In genomic region chr1:40897499-40897898, GRCh38 we compare ENCODE assay signal across 11 cellular contexts. TPM values are rescaled to one million over a fixed set of nuclear protein-coding genes. Genes with fewer than 3 reads are reported as not detected.
DNase-seq lines count a peak whose midpoint lies in the region; ATAC-seq and TF ChIP-seq lines count a peak whose summit lies in the region.
"Had no signal": no experiment of that assay in that cellular context is flagged by ENCODE, and none has a peak within 500 bp of the region (broad histone marks: within the 10 kb centered on the region; RNA-seq: fewer than 3 reads in every experiment).

No MANE protein-coding gene starts in this region.

- no TSS peak for BruUV-seq in HCT116 (replicated peaks; lab: Mats Ljungman, UMichigan)

- H3K4me3 ChIP-seq in HCT116 (replicated peaks in 1 of 2; ENCODE audit: low read depth in 1 of 2, low read length in 2 of 2), result no peak overlapping the region
- no peak overlapping the region for H3K4me3 ChIP-seq in SJSA1
- no peak overlapping the region for H3K4me3 ChIP-seq in fibroblast of the aortic adventitia (ENCODE audit: low read depth, low read length)
- no peak overlapping the region for H3K4me3 ChIP-seq in esophagus muscularis mucosa
- H3K4me3 ChIP-seq: right atrium auricular region had no signal

- CTCF ChIA-PET in HCT116 (lab: Charles Lee), result interaction anchor here (1.7 kb wide), 1 partner anchor 51 kb away, joined by 5 read pairs; no protein-coding TSS in a partner anchor

- 82% methylated on average over 4 of the region's 4 CpGs for WGBS in esophagus muscularis mucosa

- H3K36me3 ChIP-seq in HCT116 (ENCODE audit: control insufficient read depth in 1 of 2, insufficient read depth in 2 of 2, low read length in 2 of 2), result peaks cover 0 to 2% of the 10 kb centered on the region in 2 experiments; a peak in 1 of 4 replicates
- no peaks in the 10 kb centered on the region for H3K36me3 ChIP-seq in SJSA1
- no peaks in the 10 kb centered on the region for H3K36me3 ChIP-seq in esophagus muscularis mucosa
- H3K36me3 ChIP-seq: right atrium auricular region had no signal

- DNase-seq in HCT116 (ENCODE audit: low read depth, low spot score) (no peak), SJSA1 (ENCODE audit: low read depth in 1 of 2, low spot score in 2 of 2) (peak in 1 of 2 experiments; percentile 45), fibroblast of the aortic adventitia (ENCODE audit: low read depth) (peak; percentile 40), stromal cell of bone marrow (ENCODE audit: low read depth) (peak; percentile 25), GM19238 (ENCODE audit: insufficient read length, low spot score) (no peak), esophagus muscularis mucosa (ENCODE audit: extremely low spot score) (no peak)
- no peak for DNase-seq in effector CD4-positive, alpha-beta T cell
- DNase-seq: activated B cell treated with CpG ODN at 0.5 μM for 24 hours, NCI-H1417 treated with DMSO at 0.1 percent for 48 hours, NCI-H774 had no signal

- H3K4me2 ChIP-seq in HCT116 (ENCODE audit: low read length), result peak overlapping the region; percentile 79

- H3K9ac ChIP-seq in HCT116 (ENCODE audit: low read length), result no peak overlapping the region

- TF ChIP-seq POLR2A in HCT116 (IDR thresholded peaks at IDR 0.05; ENCODE audit: borderline replicate concordance, extremely low read depth, insufficient read depth, insufficient read length) (no peak), esophagus muscularis mucosa (IDR thresholded peaks at IDR 0.05; ENCODE audit: low read depth) (no peak)

- ATAC-seq in HCT116, result no peak

- H3K9me2 ChIP-seq in HCT116 (ENCODE audit: insufficient read depth), result no peaks in the 10 kb centered on the region

- no peaks in the 10 kb centered on the region for H3K79me2 ChIP-seq in HCT116 (ENCODE audit: insufficient read depth, low read length)

- peak overlapping the region; percentile 96 for H2AFZ ChIP-seq in HCT116 (ENCODE audit: low read depth, low read length, poor library complexity, severe bottlenecking)

- intact Hi-C loops in HCT116 (cut with micrococcal nuclease) (loop anchor here (2.0 kb wide), 1 partner anchor 51 kb away; no protein-coding TSS in a partner anchor), esophagus muscularis mucosa (cut with DNase I) (no loop called here)

- no peaks in the 10 kb centered on the region for H4K20me1 ChIP-seq in HCT116 (ENCODE audit: insufficient read depth)

- TF ChIP-seq CTCF in HCT116 (IDR thresholded peaks at IDR 0.05 in 2 of 3, conservative IDR thresholded peaks at IDR 0.05 in 1 of 3; ENCODE audit: borderline replicate concordance in 1 of 3, insufficient read depth in 1 of 3, low read depth in 2 of 3, low read length in 2 of 3) (no peak), fibroblast of the aortic adventitia (IDR thresholded peaks at IDR 0.05; ENCODE audit: insufficient read depth, low read length) (no peak), esophagus muscularis mucosa (IDR thresholded peaks at IDR 0.05) (no peak)

- POLR2A ChIA-PET in HCT116 (lab: Charles Lee), result interaction anchor here (1.4 to 2.3 kb wide), 2 partner anchors 19 to 21 kb away, joined by 3 to 8 read pairs; no protein-coding TSS in a partner anchor

- no peak; the same call in 1 of the 2 replicates for TF ChIP-seq RAD21 in HCT116 (IDR thresholded peaks at IDR 0.05; ENCODE audit: low read depth)

- peaks cover 37 to 61% of the 10 kb centered on the region in 2 experiments for H3K4me1 ChIP-seq in HCT116 (ENCODE audit: control insufficient read depth in 1 of 2, insufficient read depth in 2 of 2, low read length in 2 of 2)
- peaks cover 34% of the 10 kb centered on the region for H3K4me1 ChIP-seq in SJSA1 (replicated peaks)
- H3K4me1 ChIP-seq in esophagus muscularis mucosa, result peaks cover 0 to 11% (median 9%) of the 10 kb centered on the region in 4 donors

- H3K27me3 ChIP-seq in HCT116 (ENCODE audit: insufficient read depth, low read length), result no peaks in the 10 kb centered on the region
- no peaks in the 10 kb centered on the region for H3K27me3 ChIP-seq in SJSA1 (replicated peaks)
- H3K27me3 ChIP-seq in esophagus muscularis mucosa, result no peaks in the 10 kb centered on the region
- H3K27me3 ChIP-seq: right atrium auricular region had no signal

- H3K9me3 ChIP-seq in HCT116 (ENCODE audit: control insufficient read depth in 1 of 2, insufficient read depth in 1 of 2, low read depth in 1 of 2, low read length in 2 of 2) (peaks cover 11 to 20% of the 10 kb centered on the region in 2 experiments; a peak in 2 of 4 replicates), SJSA1 (replicated peaks) (peaks cover 11% of the 10 kb centered on the region), esophagus muscularis mucosa (peaks cover 0 to 19% (median 12%) of the 10 kb centered on the region in 4 donors)

- RAD21 ChIA-PET in HCT116 (lab: Charles Lee; ENCODE audit: low non-redundant PET in 1 of 2, low total read pairs in 2 of 2, uncharacterized antibody in 2 of 2, unreplicated experiment in 2 of 2), result no interaction called here

- H3K27ac ChIP-seq in HCT116 (ENCODE audit: low read depth, low read length) (peak overlapping the region; percentile 43; the same call in 1 of the 2 replicates), SJSA1 (peak overlapping the region; percentile 57), esophagus muscularis mucosa (replicated peaks in 1 of 4) (no peak overlapping the region)
- H3K27ac ChIP-seq: right atrium auricular region had no signal

- no peak for TF ChIP-seq EP300 in esophagus muscularis mucosa (IDR thresholded peaks at IDR 0.05)

TF ChIP-seq in HCT116, 20 proteins besides CTCF, POLR2A, EP300 and RAD21:
- TF ChIP-seq SRF (IDR thresholded peaks at IDR 0.05; ENCODE audit: low read depth), result no peak
- no peak for TF ChIP-seq EGR1 (IDR thresholded peaks at IDR 0.05; ENCODE audit: low read depth)
- no peak for TF ChIP-seq ATF3 (IDR thresholded peaks at IDR 0.05)
- no peak for TF ChIP-seq ELF1 (IDR thresholded peaks at IDR 0.05; ENCODE audit: borderline replicate concordance, low read depth)
- TF ChIP-seq SP1 (IDR thresholded peaks at IDR 0.05; ENCODE audit: low read depth), result peak; percentile 51
- TF ChIP-seq, protein P1, sequence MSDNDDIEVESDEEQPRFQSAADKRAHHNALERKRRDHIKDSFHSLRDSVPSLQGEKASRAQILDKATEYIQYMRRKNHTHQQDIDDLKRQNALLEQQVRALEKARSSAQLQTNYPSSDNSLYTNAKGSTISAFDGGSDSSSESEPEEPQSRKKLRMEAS (IDR thresholded peaks at IDR 0.05), result peak; percentile 82
- peak; percentile 71 for TF ChIP-seq CBX3 (IDR thresholded peaks at IDR 0.05; ENCODE audit: low read depth)
- TF ChIP-seq EZH2phosphoT487 (IDR thresholded peaks at IDR 0.05; ENCODE audit: borderline replicate concordance), result no peak
- TF ChIP-seq JUND (IDR thresholded peaks at IDR 0.05), result no peak
- no peak for TF ChIP-seq YY1 (IDR thresholded peaks at IDR 0.05; ENCODE audit: extremely low read depth, insufficient replicate concordance, low read depth, low read length)
- TF ChIP-seq TCF7L2 (IDR thresholded peaks at IDR 0.05; ENCODE audit: borderline replicate concordance, extremely low read depth, insufficient read depth, insufficient read length), result no peak
- TF ChIP-seq, protein P2, sequence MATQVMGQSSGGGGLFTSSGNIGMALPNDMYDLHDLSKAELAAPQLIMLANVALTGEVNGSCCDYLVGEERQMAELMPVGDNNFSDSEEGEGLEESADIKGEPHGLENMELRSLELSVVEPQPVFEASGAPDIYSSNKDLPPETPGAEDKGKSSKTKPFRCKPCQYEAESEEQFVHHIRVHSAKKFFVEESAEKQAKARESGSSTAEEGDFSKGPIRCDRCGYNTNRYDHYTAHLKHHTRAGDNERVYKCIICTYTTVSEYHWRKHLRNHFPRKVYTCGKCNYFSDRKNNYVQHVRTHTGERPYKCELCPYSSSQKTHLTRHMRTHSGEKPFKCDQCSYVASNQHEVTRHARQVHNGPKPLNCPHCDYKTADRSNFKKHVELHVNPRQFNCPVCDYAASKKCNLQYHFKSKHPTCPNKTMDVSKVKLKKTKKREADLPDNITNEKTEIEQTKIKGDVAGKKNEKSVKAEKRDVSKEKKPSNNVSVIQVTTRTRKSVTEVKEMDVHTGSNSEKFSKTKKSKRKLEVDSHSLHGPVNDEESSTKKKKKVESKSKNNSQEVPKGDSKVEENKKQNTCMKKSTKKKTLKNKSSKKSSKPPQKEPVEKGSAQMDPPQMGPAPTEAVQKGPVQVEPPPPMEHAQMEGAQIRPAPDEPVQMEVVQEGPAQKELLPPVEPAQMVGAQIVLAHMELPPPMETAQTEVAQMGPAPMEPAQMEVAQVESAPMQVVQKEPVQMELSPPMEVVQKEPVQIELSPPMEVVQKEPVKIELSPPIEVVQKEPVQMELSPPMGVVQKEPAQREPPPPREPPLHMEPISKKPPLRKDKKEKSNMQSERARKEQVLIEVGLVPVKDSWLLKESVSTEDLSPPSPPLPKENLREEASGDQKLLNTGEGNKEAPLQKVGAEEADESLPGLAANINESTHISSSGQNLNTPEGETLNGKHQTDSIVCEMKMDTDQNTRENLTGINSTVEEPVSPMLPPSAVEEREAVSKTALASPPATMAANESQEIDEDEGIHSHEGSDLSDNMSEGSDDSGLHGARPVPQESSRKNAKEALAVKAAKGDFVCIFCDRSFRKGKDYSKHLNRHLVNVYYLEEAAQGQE (IDR thresholded peaks at IDR 0.05; ENCODE audit: low read depth), result no peak
- no peak for TF ChIP-seq CEBPB (IDR thresholded peaks at IDR 0.05; ENCODE audit: low read depth)
- TF ChIP-seq POLR2AphosphoS5 (IDR thresholded peaks at IDR 0.05; ENCODE audit: low read depth, low read length), result no peak

RNA-seq across cellular contexts. Expression of gene CITED4, which starts 35.3 kb away (rescaled TPM):
- 7.8 TPM for total RNA-seq in HCT116 (2021; ENCODE audit: unreplicated experiment)
- polyA plus RNA-seq in HCT116 (2012), result 4.3 and 6.8 TPM in 2 replicates
- total RNA-seq in SJSA1 (2014; rRNA removed; shearing (Covaris generic)), result 1.2 and 4.8 TPM in 2 replicates
- 3.5 and 3.6 TPM in 2 replicates for total RNA-seq in fibroblast of the aortic adventitia (ENCODE audit: low replicate concordance)
- total RNA-seq in esophagus muscularis mucosa, result 10 to 100 TPM; 10.1 to 37.8 (median 18.5) TPM

Comparison
In these comparisons a context has a peak if more than half of its experiments do, and no peak if none do; other contexts are left out.
1. DNase-seq: peak in fibroblast of the aortic adventitia (single experiment) and stromal cell of bone marrow (single experiment); none in HCT116 (single experiment), GM19238 (single experiment), esophagus muscularis mucosa (single experiment) and effector CD4-positive, alpha-beta T cell (single experiment).
2. H3K27ac ChIP-seq: peak in HCT116 (single experiment) and SJSA1 (single experiment); none in esophagus muscularis mucosa (0 of 4).